Comparison of ENCODE assay signal across 15 cellular contexts in the genomic region with DNA sequence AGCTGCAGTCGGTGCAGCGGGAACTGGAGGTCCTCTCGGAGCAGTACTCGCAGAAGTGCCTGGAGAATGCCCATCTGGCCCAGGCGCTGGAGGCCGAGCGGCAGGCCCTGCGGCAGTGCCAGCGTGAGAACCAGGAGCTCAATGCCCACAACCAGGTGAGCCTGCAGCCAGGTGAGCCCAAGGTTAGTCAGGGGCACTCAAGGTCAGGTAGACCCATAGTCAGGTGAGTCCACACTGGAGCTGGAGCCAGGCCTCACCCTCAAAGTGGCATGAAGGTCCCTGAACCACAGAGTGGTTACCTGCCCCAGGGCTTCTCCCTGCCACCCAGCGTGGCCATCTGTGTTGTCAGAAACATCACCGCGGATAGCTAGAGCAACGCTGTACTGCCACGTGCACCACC.
"Had no signal": no experiment of that assay in that cellular context is flagged by ENCODE, and none has a peak within 500 bp of the region (broad histone marks: within the 10 kb centered on the region; RNA-seq: fewer than 3 reads in every experiment).

No MANE protein-coding gene starts in this region.

- H3K27ac ChIP-seq: esophagus squamous epithelium, foreskin keratinocyte, neutrophil, transverse colon had no signal

- H3K4me3 Mint-ChIP-seq: activated T-helper 1 cell treated with anti-CD3 and anti-CD28 coated beads, Interleukin-12 subunit alpha, Interleukin-12 subunit beta, Interleukin-2, Interleukin-4 antibody, amounts not matched to agents 30 ng/mL and 10 ng/mL and 1 ng/mL, durations not matched to agents 14 hours and 24 hours and 36 hours had no signal

- H3K9me3 ChIP-seq: esophagus squamous epithelium, neutrophil, transverse colon had no signal

- H3K9me3 Mint-ChIP-seq: activated T-helper 1 cell treated with anti-CD3 and anti-CD28 coated beads, Interleukin-12 subunit alpha, Interleukin-12 subunit beta, Interleukin-2, Interleukin-4 antibody, amounts not matched to agents 30 ng/mL and 10 ng/mL and 1 ng/mL, durations not matched to agents 14 hours and 24 hours and 36 hours; immature natural killer cell had no signal

- ATAC-seq: foreskin keratinocyte, left colon, right cardiac atrium had no signal

- H3K4me3 ChIP-seq: esophagus squamous epithelium, lung, transverse colon had no signal

- H3K4me1 ChIP-seq: foreskin keratinocyte, transverse colon had no signal

- H3K27me3 ChIP-seq: esophagus squamous epithelium, foreskin keratinocyte, neutrophil, transverse colon had no signal

- DNase-seq: esophagus squamous epithelium; foreskin keratinocyte; immature natural killer cell; left colon; midbrain; right cardiac atrium; SIG-M5; small intestine; stimulated activated naive CD4-positive, alpha-beta T cell; substantia nigra; T1000; transverse colon had no signal
